8 cellular contexts compared by ENCODE assay signal in genomic region chr9:127968717-127969383, GRCh38. TPM values are rescaled to one million over a fixed set of nuclear protein-coding genes. Genes with fewer than 3 reads are reported as not detected.
DNase-seq lines count a peak whose midpoint lies in the region; ATAC-seq and TF ChIP-seq lines count a peak whose summit lies in the region.

No MANE protein-coding gene starts in this region.

- TF ChIP-seq CTCF in CD14-positive monocyte (IDR thresholded peaks at IDR 0.05): no peak

- POLR2A ChIA-PET in activated naive CD8-positive, alpha-beta T cell treated with anti-CD3 and anti-CD28 coated beads, Interleukin-2, amount 10 ng/mL, durations not matched to agents 7 days and 5 days (lab: Charles Lee): interaction anchor here (0.6 to 18.2 kb wide), 3 partner anchors 12 to 59 kb away, joined by 3 to 389 read pairs (median 70); partner anchors contain the start of gene EEIG1

- H3K9me3 Mint-ChIP-seq in stimulated activated naive CD8-positive, alpha-beta T cell treated with anti-CD3 and anti-CD28 coated beads, Interleukin-15, Interleukin-2, amounts not matched to agents 100 ng/mL and 50 ng/mL, for 24 hours: no peaks in the 10 kb centered on the region
- no peaks in the 10 kb centered on the region for H3K9me3 Mint-ChIP-seq in activated naive CD8-positive, alpha-beta T cell treated with anti-CD3 and anti-CD28 coated beads, Interleukin-2, amount 10 ng/mL, durations not matched to agents 7 days and 5 days
- peaks cover 0 to 2% (median 0%) of the 10 kb centered on the region in 7 donors for H3K9me3 Mint-ChIP-seq in CD14-positive monocyte

- H3K27ac Mint-ChIP-seq in stimulated activated naive CD8-positive, alpha-beta T cell treated with anti-CD3 and anti-CD28 coated beads, Interleukin-15, Interleukin-2, amounts not matched to agents 100 ng/mL and 50 ng/mL, for 24 hours: peak overlapping the region; percentile 91
- H3K27ac Mint-ChIP-seq in activated naive CD8-positive, alpha-beta T cell treated with anti-CD3 and anti-CD28 coated beads, Interleukin-2, amount 10 ng/mL, durations not matched to agents 7 days and 5 days: peak overlapping the region; percentile 100
- H3K27ac Mint-ChIP-seq in CD14-positive monocyte: peak overlapping the region in 1 of 7 donors; percentile 78

- no peaks in the 10 kb centered on the region for H3K27me3 Mint-ChIP-seq in stimulated activated naive CD8-positive, alpha-beta T cell treated with anti-CD3 and anti-CD28 coated beads, Interleukin-15, Interleukin-2, amounts not matched to agents 100 ng/mL and 50 ng/mL, for 24 hours
- no peaks in the 10 kb centered on the region for H3K27me3 Mint-ChIP-seq in activated naive CD8-positive, alpha-beta T cell treated with anti-CD3 and anti-CD28 coated beads, Interleukin-2, amount 10 ng/mL, durations not matched to agents 7 days and 5 days
- H3K27me3 Mint-ChIP-seq in CD14-positive monocyte (ENCODE audit: low read depth in 3 of 3): peaks cover 2 to 8% (median 4%) of the 10 kb centered on the region in 3 donors

- H3K4me3 ChIP-seq in skin epidermis: no peak overlapping the region

- peaks cover 99% of the 10 kb centered on the region for H3K4me1 Mint-ChIP-seq in stimulated activated naive CD8-positive, alpha-beta T cell treated with anti-CD3 and anti-CD28 coated beads, Interleukin-15, Interleukin-2, amounts not matched to agents 100 ng/mL and 50 ng/mL, for 24 hours (ENCODE audit: low read depth)
- H3K4me1 Mint-ChIP-seq in activated naive CD8-positive, alpha-beta T cell treated with anti-CD3 and anti-CD28 coated beads, Interleukin-2, amount 10 ng/mL, durations not matched to agents 7 days and 5 days: peaks cover 89% of the 10 kb centered on the region
- H3K4me1 Mint-ChIP-seq in CD14-positive monocyte: peaks cover 47% of the 10 kb centered on the region

- no peak for DNase-seq in stimulated activated naive CD8-positive, alpha-beta T cell treated with anti-CD3 and anti-CD28 coated beads, Interleukin-15, Interleukin-2, amounts not matched to agents 100 U/mL and 50 U/mL, for 24 hours
- DNase-seq in activated naive CD8-positive, alpha-beta T cell treated with anti-CD3 and anti-CD28 coated beads, Interleukin-2, amount 10 ng/mL, durations not matched to agents 7 days and 5 days: no peak
- peak; percentile 70 for DNase-seq in left cardiac atrium
- no peak for DNase-seq in NCI-H526 treated with DMSO at 0.1 percent for 48 hours (lab: John Stamatoyannopoulos, UW)
- no peak for DNase-seq in CD14-positive monocyte (ENCODE audit: low spot score)

- intact Hi-C loops in left cardiac atrium (cut with DNase I): no loop called here
- intact Hi-C loops in CD14-positive monocyte (cut with micrococcal nuclease): no loop called here

- H3K27ac ChIP-seq in skin epidermis: peak overlapping the region in 20 of 21 experiments; percentile 70 to 94 (median 90)

- peak overlapping the region; percentile 73 for H3K4me3 Mint-ChIP-seq in stimulated activated naive CD8-positive, alpha-beta T cell treated with anti-CD3 and anti-CD28 coated beads, Interleukin-15, Interleukin-2, amounts not matched to agents 100 ng/mL and 50 ng/mL, for 24 hours
- peak overlapping the region; percentile 92 for H3K4me3 Mint-ChIP-seq in activated naive CD8-positive, alpha-beta T cell treated with anti-CD3 and anti-CD28 coated beads, Interleukin-2, amount 10 ng/mL, durations not matched to agents 7 days and 5 days
- H3K4me3 Mint-ChIP-seq in CD14-positive monocyte: no peak overlapping the region

- ATAC-seq in stimulated activated naive CD8-positive, alpha-beta T cell treated with anti-CD3 and anti-CD28 coated beads, Interleukin-15, Interleukin-2, amounts not matched to agents 100 U/mL and 50 U/mL, for 24 hours: no peak
- ATAC-seq in activated naive CD8-positive, alpha-beta T cell treated with anti-CD3 and anti-CD28 coated beads, Interleukin-2, amount 10 ng/mL, durations not matched to agents 7 days and 5 days (ENCODE audit: low read depth): no peak
- ATAC-seq in left cardiac atrium (peak in 1 of 2 donors; percentile 55), GM21367 (IDR thresholded peaks at IDR 0.05; ENCODE audit: unreplicated experiment) (no peak)

- peaks cover 9% of the 10 kb centered on the region for H3K36me3 Mint-ChIP-seq in stimulated activated naive CD8-positive, alpha-beta T cell treated with anti-CD3 and anti-CD28 coated beads, Interleukin-15, Interleukin-2, amounts not matched to agents 100 ng/mL and 50 ng/mL, for 24 hours (ENCODE audit: low read depth)
- H3K36me3 Mint-ChIP-seq in activated naive CD8-positive, alpha-beta T cell treated with anti-CD3 and anti-CD28 coated beads, Interleukin-2, amount 10 ng/mL, durations not matched to agents 7 days and 5 days: peaks cover 25% of the 10 kb centered on the region
- peaks cover 0 to 2% of the 10 kb centered on the region in 2 donors for H3K36me3 Mint-ChIP-seq in CD14-positive monocyte

RNA-seq across cellular contexts. Expression of gene EEIG1, which starts 11.9 kb away (rescaled TPM):
- total RNA-seq in activated naive CD8-positive, alpha-beta T cell treated with anti-CD3 and anti-CD28 coated beads, Interleukin-2, amount 10 ng/mL, durations not matched to agents 7 days and 5 days: 100 to 1,000 TPM; 329 to 366 TPM
- 10 to 100 TPM; 24.9 to 27.3 TPM for total RNA-seq in left cardiac atrium
- polyA plus RNA-seq in CD14-positive monocyte: 1 to 10 TPM in 1 of 2 donors, under 1 TPM in 1; 0.86 to 2.3 TPM

RNA-seq across cellular contexts. Expression of gene DPM2, which starts 31.2 kb away (rescaled TPM):
- 10 to 100 TPM; 49.2 to 54.2 TPM for total RNA-seq in activated naive CD8-positive, alpha-beta T cell treated with anti-CD3 and anti-CD28 coated beads, Interleukin-2, amount 10 ng/mL, durations not matched to agents 7 days and 5 days
- total RNA-seq in left cardiac atrium: 10 to 100 TPM; 14.7 to 18.3 TPM
- 10 to 100 TPM; 25.4 to 28.7 TPM for polyA plus RNA-seq in CD14-positive monocyte

RNA-seq across cellular contexts. Expression of gene PIP5KL1, which starts 38.3 kb away (rescaled TPM):
- 1 to 10 TPM; 1.5 to 1.9 TPM for total RNA-seq in activated naive CD8-positive, alpha-beta T cell treated with anti-CD3 and anti-CD28 coated beads, Interleukin-2, amount 10 ng/mL, durations not matched to agents 7 days and 5 days
- under 1 TPM; 0.50 to 0.99 TPM for total RNA-seq in left cardiac atrium
- polyA plus RNA-seq in CD14-positive monocyte: under 1 TPM; 0.31 to 0.57 TPM

RNA-seq across cellular contexts. Expression of gene ST6GALNAC4, which starts 52.0 kb away (rescaled TPM):
- total RNA-seq in activated naive CD8-positive, alpha-beta T cell treated with anti-CD3 and anti-CD28 coated beads, Interleukin-2, amount 10 ng/mL, durations not matched to agents 7 days and 5 days: 10 to 100 TPM; 51.1 to 59.5 TPM
- total RNA-seq in left cardiac atrium: 10 to 100 TPM; 35.8 to 49.9 TPM
- polyA plus RNA-seq in CD14-positive monocyte: 10 to 100 TPM in 1 of 2 donors, 1 to 10 TPM in 1; 8.9 to 10.3 TPM

Comparison
In these comparisons a context has a peak if more than half of its experiments do, and no peak if none do; other contexts are left out.
1. H3K4me3 Mint-ChIP-seq: peak in stimulated activated naive CD8-positive, alpha-beta T cell treated with anti-CD3 and anti-CD28 coated beads, Interleukin-15, Interleukin-2, amounts not matched to agents 100 ng/mL and 50 ng/mL, for 24 hours (single experiment) and activated naive CD8-positive, alpha-beta T cell treated with anti-CD3 and anti-CD28 coated beads, Interleukin-2, amount 10 ng/mL, durations not matched to agents 7 days and 5 days (single experiment); none in CD14-positive monocyte (0 of 2).
2. RNA of gene EEIG1, which starts 11.9 kb away (total RNA-seq): 329 to 366 TPM in activated naive CD8-positive, alpha-beta T cell treated with anti-CD3 and anti-CD28 coated beads, Interleukin-2, amount 10 ng/mL, durations not matched to agents 7 days and 5 days; 24.9 to 27.3 TPM in left cardiac atrium; every median in the first group is over 10 times any median in the second.